19 cellular contexts compared by ENCODE assay signal in genomic region chr16:35565626-35566025, GRCh38.
DNase-seq lines count a peak whose midpoint lies in the region; ATAC-seq, FAIRE-seq and TF ChIP-seq lines count a peak whose summit lies in the region.
"Had no signal": no experiment of that assay in that cellular context is flagged by ENCODE, and none has a peak within 500 bp of the region (broad histone marks: within the 10 kb centered on the region; RNA-seq: fewer than 3 reads in every experiment).

No MANE protein-coding gene starts in this region.

- H3K79me2 ChIP-seq in HepG2 (ENCODE audit: insufficient read depth, low read length) (no peaks in the 10 kb centered on the region), keratinocyte (ENCODE audit: control insufficient read depth, insufficient read depth, low read length) (no peaks in the 10 kb centered on the region)

- intact Hi-C loops in HepG2 (cut with micrococcal nuclease; ENCODE audit: unreplicated experiment) (no loop called here), right lobe of liver (cut with DNase I) (no loop called here), Calu3 (cut with micrococcal nuclease; ENCODE audit: unreplicated experiment) (no loop called here), spleen (cut with DNase I; ENCODE audit: low total_unique reads) (no loop called here)

- H3K4me3 ChIP-seq in HepG2 (replicated peaks in 1 of 3; ENCODE audit: insufficient read depth in 1 of 3, low read depth in 2 of 3, low read length in 3 of 3) (no peak overlapping the region), right lobe of liver (no peak overlapping the region), epithelial cell of esophagus (ENCODE audit: low read length) (no peak overlapping the region), keratinocyte (ENCODE audit: control insufficient read depth in 2 of 3, extremely low read depth in 1 of 3, insufficient read depth in 2 of 3, low read depth in 1 of 3, low read length in 3 of 3) (no peak overlapping the region), spleen (no peak overlapping the region)
- H3K4me3 ChIP-seq: BLaER1, GM12878, GM23248, HAP-1 had no signal

- DNase-seq in HepG2 (ENCODE audit: low spot score): no peak
- DNase-seq in right lobe of liver: no peak
- DNase-seq in epithelial cell of esophagus (ENCODE audit: low read depth): peak; percentile 12
- DNase-seq in keratinocyte (ENCODE audit: low read depth, low spot score): peak; percentile 71
- no peak for DNase-seq in Calu3
- no peak for DNase-seq in spleen
- DNase-seq: 8988T; CD4-positive, alpha-beta memory T cell; DMS 273 treated with DMSO at 0.1 percent for 48 hours; DMS53; DND-41; EL; GM23248 had no signal

- ATAC-seq in HepG2 (no peak), right lobe of liver (no peak), GM21390 (IDR thresholded peaks at IDR 0.05; ENCODE audit: unreplicated experiment) (no peak)
- ATAC-seq: GM12878 had no signal

- H3K9me3 ChIP-seq in HepG2 (ENCODE audit: low read length) (peaks cover 99% of the 10 kb centered on the region), right lobe of liver (no peaks in the 10 kb centered on the region), keratinocyte (ENCODE audit: control insufficient read depth, low read depth, low read length) (no peaks in the 10 kb centered on the region), spleen (peaks cover 0 to 82% (median 41%) of the 10 kb centered on the region in 8 donors)
- H3K9me3 ChIP-seq: BLaER1 had no signal

- H3K27me3 ChIP-seq in HepG2 (ENCODE audit: control insufficient read depth in 1 of 2, insufficient read depth in 2 of 2, low read length in 2 of 2) (no peaks in the 10 kb centered on the region), right lobe of liver (no peaks in the 10 kb centered on the region), keratinocyte (ENCODE audit: control insufficient read depth, extremely low read depth, insufficient read depth, low read length) (no peaks in the 10 kb centered on the region), spleen (replicated peaks in 1 of 7) (no peaks in the 10 kb centered on the region)
- H3K27me3 ChIP-seq: BLaER1 had no signal

- no peak overlapping the region for H3K4me2 ChIP-seq in HepG2 (ENCODE audit: low read depth, low read length)
- H3K4me2 ChIP-seq in keratinocyte (ENCODE audit: control insufficient read depth, extremely low read depth, insufficient read depth, low read depth, low read length): no peak overlapping the region
- H3K4me2 ChIP-seq: BLaER1 had no signal

- CTCF ChIA-PET in HepG2 (lab: Yijun Ruan, JAX; ENCODE audit: low intra/inter-chr PET ratio, low total read pairs) (no interaction called here), Calu3 (lab: Charles Lee) (no interaction called here)

- TF ChIP-seq RAD21 in HepG2 (CRISPR knock-in tag; IDR thresholded peaks at IDR 0.05): no peak

- H3K27ac ChIP-seq in HepG2 (ENCODE audit: extremely low read length, insufficient read depth, low read length) (no peak overlapping the region), right lobe of liver (no peak overlapping the region), keratinocyte (ENCODE audit: control insufficient read depth, insufficient read depth, low read length) (no peak overlapping the region), spleen (no peak overlapping the region)
- H3K27ac ChIP-seq: BLaER1, GM23248 had no signal

- H3K4me1 Mint-ChIP-seq in Calu3 (ENCODE audit: low read depth, unreplicated experiment): no peaks in the 10 kb centered on the region
- H3K4me1 Mint-ChIP-seq: CD14-positive monocyte; CD4-positive, alpha-beta memory T cell; IgD-negative memory B cell had no signal

- WGBS in HepG2 (ENCODE audit: low lambda C conversion rate): 0% methylated on average over 1 of the region's 1 CpG
- WGBS in right lobe of liver (ENCODE audit: insufficient coverage, low coverage, low lambda C conversion rate, missing lambda C conversion rate): 57% methylated on average over 1 of the region's 1 CpG
- WGBS in spleen, 5 donors: 80 to 100% (median 86%) methylated on average over 1 of the region's 1 CpG

- H3K36me3 Mint-ChIP-seq in Calu3 (ENCODE audit: insufficient read depth, unreplicated experiment): no peaks in the 10 kb centered on the region
- H3K36me3 Mint-ChIP-seq: CD14-positive monocyte; CD4-positive, alpha-beta memory T cell had no signal

- H3K9ac ChIP-seq in HepG2 (ENCODE audit: insufficient read depth, low read depth, low read length): no peak overlapping the region
- no peak overlapping the region for H3K9ac ChIP-seq in keratinocyte (ENCODE audit: control insufficient read depth, extremely low read depth, insufficient read depth, low read length)
- H3K9ac ChIP-seq: BLaER1, GM23248 had no signal

- no peaks in the 10 kb centered on the region for H3K9me1 ChIP-seq in keratinocyte (ENCODE audit: control insufficient read depth, extremely low read depth, insufficient read depth, low read length)

- POLR2A ChIA-PET in HepG2 (lab: Yijun Ruan, JAX): no interaction called here

- no peak for TF ChIP-seq POLR2A in HepG2 (IDR thresholded peaks at IDR 0.05; ENCODE audit: insufficient read depth in 1 of 2, low read depth in 2 of 2, low read length in 2 of 2)
- no peak for TF ChIP-seq POLR2A in right lobe of liver (IDR thresholded peaks at IDR 0.05)
- no peak for TF ChIP-seq POLR2A in spleen (IDR thresholded peaks at IDR 0.05)

- no peak for FAIRE-seq in HepG2 (lab: Jason Lieb, UNC)
- no peak for FAIRE-seq in keratinocyte (lab: Jason Lieb, UNC)
- FAIRE-seq: GM12878 had no signal

- in situ Hi-C loops in HepG2 (cut with HindIII; ENCODE audit: extremely low pct_ligation_motif_present, low pct_unique_long_range_greater_than_20kb): no loop called here

- peaks cover 10% of the 10 kb centered on the region for H3K9me3 Mint-ChIP-seq in Calu3 (ENCODE audit: low read depth, unreplicated experiment)

- dilution Hi-C loops in keratinocyte (cut with MboI; ENCODE audit: extremely low pct_ligation_motif_present, low sequenced_read_pairs): no loop called here

- TF ChIP-seq CTCF in HepG2 (CRISPR knock-in tag; IDR thresholded peaks at IDR 0.05): no peak
- no peak for TF ChIP-seq CTCF in right lobe of liver (IDR thresholded peaks at IDR 0.05)
- no peak for TF ChIP-seq CTCF in epithelial cell of esophagus (IDR thresholded peaks at IDR 0.05; ENCODE audit: insufficient read depth, low read depth, low read length, missing control alignments)
- TF ChIP-seq CTCF in keratinocyte (optimal IDR thresholded peaks at IDR 0.05 in 1 of 3, IDR thresholded peaks at IDR 0.05 in 1 of 3, conservative IDR thresholded peaks at IDR 0.05 in 1 of 3; ENCODE audit: extremely low read depth in 1 of 3, insufficient read depth in 2 of 3, low read length in 3 of 3): no peak
- TF ChIP-seq CTCF in Calu3 (IDR thresholded peaks at IDR 0.05; ENCODE audit: unreplicated experiment): no peak
- TF ChIP-seq CTCF in spleen (IDR thresholded peaks at IDR 0.05 in 8 of 11, conservative IDR thresholded peaks at IDR 0.05 in 3 of 11): no peak

- H3K36me3 ChIP-seq in HepG2 (replicated peaks in 1 of 2; ENCODE audit: control insufficient read depth in 1 of 2, insufficient read depth in 2 of 2, low read length in 2 of 2) (no peaks in the 10 kb centered on the region), right lobe of liver (no peaks in the 10 kb centered on the region), keratinocyte (ENCODE audit: control insufficient read depth in 2 of 2, extremely low read depth in 1 of 2, insufficient read depth in 2 of 2, low read length in 2 of 2) (no peaks in the 10 kb centered on the region), spleen (no peaks in the 10 kb centered on the region)
- H3K36me3 ChIP-seq: BLaER1, HAP-1 had no signal

- H2AFZ ChIP-seq in HepG2 (ENCODE audit: low read length) (no peak overlapping the region), keratinocyte (ENCODE audit: control insufficient read depth, low read length) (no peak overlapping the region)
- H2AFZ ChIP-seq: GM23248 had no signal

- H4K20me1 ChIP-seq in HepG2 (ENCODE audit: insufficient read depth, low read length) (no peaks in the 10 kb centered on the region), keratinocyte (ENCODE audit: control insufficient read depth, extremely low read depth, insufficient read depth, low read length) (no peaks in the 10 kb centered on the region)
- H4K20me1 ChIP-seq: BLaER1 had no signal

- H3K4me3 Mint-ChIP-seq in Calu3 (ENCODE audit: low read depth, unreplicated experiment): no peak overlapping the region
- H3K4me3 Mint-ChIP-seq: CD14-positive monocyte; CD4-positive, alpha-beta memory T cell; IgD-negative memory B cell had no signal

- no peak overlapping the region for H3K27ac Mint-ChIP-seq in Calu3 (ENCODE audit: unreplicated experiment)
- H3K27ac Mint-ChIP-seq: CD14-positive monocyte, IgD-negative memory B cell had no signal

- TF ChIP-seq EP300 in HepG2 (IDR thresholded peaks at IDR 0.05; ENCODE audit: low read depth in 2 of 2, low read length in 2 of 2) (no peak), HepG2 (CRISPR knock-in tag; IDR thresholded peaks at IDR 0.05; ENCODE audit: borderline replicate concordance) (no peak)

- H3K27me3 Mint-ChIP-seq in Calu3 (ENCODE audit: unreplicated experiment): no peaks in the 10 kb centered on the region
- H3K27me3 Mint-ChIP-seq: CD4-positive, alpha-beta memory T cell; IgD-negative memory B cell had no signal

- BruUV-seq in HepG2 (replicated peaks; lab: Mats Ljungman, UMichigan): no TSS peak
- BruUV-seq in Calu3 (replicated peaks; lab: Mats Ljungman, UMichigan): no TSS peak

- H3K4me1 ChIP-seq in HepG2 (ENCODE audit: insufficient read depth, low read length) (no peaks in the 10 kb centered on the region), right lobe of liver (no peaks in the 10 kb centered on the region), keratinocyte (ENCODE audit: control insufficient read depth, extremely low read depth, insufficient read depth, low read length) (peaks cover 22% of the 10 kb centered on the region), spleen (no peaks in the 10 kb centered on the region)
- H3K4me1 ChIP-seq: HAP-1 had no signal

TF ChIP-seq in HepG2, 621 proteins besides CTCF, POLR2A, EP300 and RAD21:
- TF ChIP-seq ATF7 (IDR thresholded peaks at IDR 0.05): peak; percentile 62
- TF ChIP-seq ATF7 (CRISPR knock-in tag; IDR thresholded peaks at IDR 0.05): no peak
- TF ChIP-seq, protein P1, sequence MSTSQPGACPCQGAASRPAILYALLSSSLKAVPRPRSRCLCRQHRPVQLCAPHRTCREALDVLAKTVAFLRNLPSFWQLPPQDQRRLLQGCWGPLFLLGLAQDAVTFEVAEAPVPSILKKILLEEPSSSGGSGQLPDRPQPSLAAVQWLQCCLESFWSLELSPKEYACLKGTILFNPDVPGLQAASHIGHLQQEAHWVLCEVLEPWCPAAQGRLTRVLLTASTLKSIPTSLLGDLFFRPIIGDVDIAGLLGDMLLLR (CRISPR knock-in tag; IDR thresholded peaks at IDR 0.05): no peak
- no peak for TF ChIP-seq ZNF431 (CRISPR knock-in tag; IDR thresholded peaks at IDR 0.05; ENCODE audit: borderline replicate concordance, low read depth)
- TF ChIP-seq CREB1 (IDR thresholded peaks at IDR 0.05): peak; percentile 32; the same call in 1 of the 2 replicates
- no peak for TF ChIP-seq CREB1 (CRISPR knock-in tag; IDR thresholded peaks at IDR 0.05)
- TF ChIP-seq ZIK1 (CRISPR knock-in tag; IDR thresholded peaks at IDR 0.05; ENCODE audit: borderline replicate concordance, low read depth): no peak
- no peak for TF ChIP-seq ZNF230 (CRISPR knock-in tag; IDR thresholded peaks at IDR 0.05)

Comparison
In these comparisons a context has a peak if more than half of its experiments do, and no peak if none do; other contexts are left out.
1. DNase-seq: peak in epithelial cell of esophagus (single experiment) and keratinocyte (single experiment); none in HepG2 (single experiment), right lobe of liver (0 of 3), Calu3 (single experiment) and spleen (single experiment).